8 cellular contexts compared by ENCODE assay signal in genomic region chr11:116691779-116692178, GRCh38.
DNase-seq lines count a peak whose midpoint lies in the region; ATAC-seq and TF ChIP-seq lines count a peak whose summit lies in the region.

No MANE protein-coding gene starts in this region.

- no peak overlapping the region for H3K4me2 ChIP-seq in Loucy (ENCODE audit: low read depth, low read length, poor library complexity, severe bottlenecking)

- H4K20me1 ChIP-seq in Loucy (ENCODE audit: insufficient read depth, low read length, poor library complexity, severe bottlenecking) = no peaks in the 10 kb centered on the region

- DNase-seq in ACHN = peak; percentile 33
- DNase-seq in T-helper 2 cell = peak in 4 of 5 experiments; percentile 7 to 48 (median 38)
- peak; percentile 56 for DNase-seq in astrocyte of the hippocampus (ENCODE audit: low read depth, low spot score)
- peak; percentile 72 for DNase-seq in islet precursor cell
- peak; percentile 47 to 71 for DNase-seq in stimulated activated CD4-positive, alpha-beta T cell treated with anti-CD3 and anti-CD28 coated beads, Interleukin-2, amount 100 ng/mL, for 48 hours

- peak; percentile 90 for TF ChIP-seq CTCF in Loucy (conservative IDR thresholded peaks at IDR 0.05; ENCODE audit: low read length)

- H3K79me2 ChIP-seq in Loucy (ENCODE audit: insufficient read depth, low read length) = no peaks in the 10 kb centered on the region

- H3K36me3 ChIP-seq in Loucy (ENCODE audit: insufficient read depth, low read length) = no peaks in the 10 kb centered on the region

- ATAC-seq in GM18502 (IDR thresholded peaks at IDR 0.05; ENCODE audit: poor library complexity, unreplicated experiment) (peak; percentile 69), GM18517 (IDR thresholded peaks at IDR 0.05; ENCODE audit: unreplicated experiment) (no peak)

- H3F3A ChIP-seq in Loucy (ENCODE audit: low read depth) = no peaks in the 10 kb centered on the region

- H3K9me2 ChIP-seq in Loucy (replicated peaks; ENCODE audit: low read depth, low read length) = no peaks in the 10 kb centered on the region

- no peaks in the 10 kb centered on the region for H3K9me3 ChIP-seq in Loucy (ENCODE audit: insufficient read depth, low read depth, low read length)

- in situ Hi-C loops in ACHN (cut with HindIII; ENCODE audit: low pct_ligation_motif_present, low pct_unique_long_range_greater_than_20kb, low sequenced_read_pairs) = no loop called here

- H3K4me3 ChIP-seq in Loucy (ENCODE audit: low read length, poor library complexity, severe bottlenecking) = no peak overlapping the region

- 0 out of 2 replicates have a peak overlapping the region, but pooled peaks have one; percentile 31 for H2AFZ ChIP-seq in Loucy (ENCODE audit: low read length)

- H3K9ac ChIP-seq in Loucy (ENCODE audit: low read depth, low read length, poor library complexity, severe bottlenecking) = no peak overlapping the region

- no peaks in the 10 kb centered on the region for H3K4me1 ChIP-seq in Loucy (ENCODE audit: insufficient read depth, low read length, poor library complexity, severe bottlenecking)

- H3K27me3 ChIP-seq in Loucy (ENCODE audit: insufficient read depth, low read length, poor library complexity, severe bottlenecking) = no peaks in the 10 kb centered on the region
